ENCODE assay signal across 29 cellular contexts in the genomic region with DNA sequence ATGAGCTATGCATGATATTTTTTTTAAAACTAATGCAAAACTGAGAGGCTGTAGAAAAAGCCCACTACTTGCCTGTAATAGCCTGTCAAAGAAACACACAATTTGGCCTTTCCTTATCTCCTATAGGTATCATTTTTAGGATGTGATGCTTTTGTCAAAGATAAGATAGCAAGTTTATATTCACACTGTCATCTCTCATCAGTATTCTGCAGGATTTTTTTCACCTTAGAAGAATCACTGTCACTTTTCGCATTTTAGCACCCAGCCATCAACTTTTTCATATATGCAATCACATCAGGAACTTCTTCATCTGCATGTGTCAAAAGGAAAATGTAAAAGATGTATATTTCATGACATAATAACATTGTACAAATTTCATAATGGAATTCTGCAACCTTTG.
"Had no signal": no experiment of that assay in that cellular context is flagged by ENCODE, and none has a peak within 500 bp of the region (broad histone marks: within the 10 kb centered on the region; RNA-seq: fewer than 3 reads in every experiment).

No MANE protein-coding gene starts in this region.

- H3K4me3 ChIP-seq: adrenal gland, ascending aorta, body of pancreas, breast epithelium, cardiac muscle cell had no signal

- H3K9me3 ChIP-seq: adrenal gland, ascending aorta, body of pancreas, breast epithelium had no signal

- H3K36me3 ChIP-seq: adrenal gland, ascending aorta, brain microvascular endothelial cell, breast epithelium, cardiac muscle cell had no signal

- H3K27me3 ChIP-seq: adrenal gland, ascending aorta, body of pancreas, brain microvascular endothelial cell, breast epithelium, cardiac muscle cell had no signal

- H3K27ac ChIP-seq: adrenal gland, ascending aorta, body of pancreas, brain microvascular endothelial cell, breast epithelium, cardiac muscle cell had no signal

- DNase-seq: activated effector memory CD4-positive, alpha-beta T cell treated with anti-CD3 and anti-CD28 coated beads, Interleukin-2, amount 50 U/mL, for 16 hours; activated effector memory CD4-positive, alpha-beta T cell treated with Interleukin-2 at 50 U/mL for 16 hours; activated gamma-delta T cell; activated gamma-delta T cell treated with Interleukin-2 at 50 U/mL for 16 hours; activated naive CD4-positive, alpha-beta T cell; activated naive CD4-positive, alpha-beta T cell treated with anti-CD3 and anti-CD28 coated beads for 36 hours; activated naive CD4-positive, alpha-beta T cell treated with anti-CD3 and anti-CD28 coated beads, Interleukin-2, amount 10 ng/mL, durations not matched to agents 7 days and 5 days; activated naive CD4-positive, alpha-beta T cell treated with anti-CD3 and anti-CD28 coated beads, Interleukin-2, amount 50 U/mL, for 16 hours; activated naive CD4-positive, alpha-beta T cell treated with Interleukin-2 at 50 U/mL for 16 hours; activated naive CD8-positive, alpha-beta T cell treated with anti-CD3 and anti-CD28 coated beads for 36 hours; activated naive CD8-positive, alpha-beta T cell treated with anti-CD3 and anti-CD28 coated beads, Interleukin-2, amount 10 ng/mL, durations not matched to agents 7 days and 5 days; activated naive CD8-positive, alpha-beta T cell treated with anti-CD3 and anti-CD28 coated beads, Interleukin-2, amount 50 U/mL, for 24 hours; activated T-cell treated with anti-CD3 and anti-CD28 coated beads, Interleukin-2, amount 50 U/mL, for 1 hour; activated T-cell treated with anti-CD3 and anti-CD28 coated beads, Interleukin-2, amount 50 U/mL, for 24 hours; activated T-cell treated with anti-CD3 and anti-CD28 coated beads, Interleukin-2, amount 50 U/mL, for 4 hours; activated T-cell treated with anti-CD3 and anti-CD28 coated beads, Interleukin-2, amount 50 U/mL, for 48 hours; activated T-cell treated with anti-CD3 and anti-CD28 coated beads, Interleukin-2, amount 50 U/mL, for 72 hours; adrenal gland; amniotic stem cell; amygdala; anterior cingulate cortex; aorta; body of pancreas; brain microvascular endothelial cell; central memory CD4-positive, alpha-beta T cell; cerebellar nuclear complex had no signal
